In genomic region chr2:144501118-144501517, GRCh38 we compare ENCODE assay signal across 17 cellular contexts. TPM values are rescaled to one million over a fixed set of nuclear protein-coding genes. Genes with fewer than 3 reads are reported as not detected.
DNase-seq lines count a peak whose midpoint lies in the region; ATAC-seq and TF ChIP-seq lines count a peak whose summit lies in the region.
"Had no signal": no experiment of that assay in that cellular context is flagged by ENCODE, and none has a peak within 500 bp of the region (broad histone marks: within the 10 kb centered on the region; RNA-seq: fewer than 3 reads in every experiment).

No MANE protein-coding gene starts in this region.

- CTCF ChIA-PET in CD4-positive, alpha-beta T cell (lab: Charles Lee), result no interaction called here

- no peak overlapping the region for H3K4me3 Mint-ChIP-seq in memory B cell
- H3K4me3 Mint-ChIP-seq in CD4-positive, alpha-beta T cell, result no peak overlapping the region
- H3K4me3 Mint-ChIP-seq: activated CD4-positive, alpha-beta T cell treated with anti-CD3 and anti-CD28 coated beads for 36 hours; T-helper 17 cell had no signal

- POLR2A ChIA-PET in CD4-positive, alpha-beta T cell (lab: Charles Lee), result no interaction called here

- peaks cover 36% of the 10 kb centered on the region for H3K4me1 Mint-ChIP-seq in memory B cell
- H3K4me1 Mint-ChIP-seq in CD4-positive, alpha-beta T cell (ENCODE audit: low read depth), result no peaks in the 10 kb centered on the region

- H3K9me3 Mint-ChIP-seq in memory B cell, result no peaks in the 10 kb centered on the region
- H3K9me3 Mint-ChIP-seq in CD4-positive, alpha-beta T cell, result no peaks in the 10 kb centered on the region

- TF ChIP-seq CTCF in cardiac muscle cell (IDR thresholded peaks at IDR 0.05; ENCODE audit: low read depth, low read length) (no peak), cardiac fibroblast (IDR thresholded peaks at IDR 0.05; ENCODE audit: low read depth, low read length) (no peak), transverse colon (IDR thresholded peaks at IDR 0.05) (no peak)
- no peak for TF ChIP-seq CTCF in CD4-positive, alpha-beta T cell (IDR thresholded peaks at IDR 0.05)

- no peaks in the 10 kb centered on the region for H3K36me3 ChIP-seq in cardiac muscle cell
- no peaks in the 10 kb centered on the region for H3K36me3 ChIP-seq in transverse colon

- no peak for ATAC-seq in memory B cell (ENCODE audit: low read depth)
- no peak for ATAC-seq in CD4-positive, alpha-beta T cell (ENCODE audit: poor library complexity)
- no peak for ATAC-seq in HG03095 (IDR thresholded peaks at IDR 0.05; ENCODE audit: unreplicated experiment)
- ATAC-seq: foreskin keratinocyte, T-helper 17 cell had no signal

- H3K4me1 ChIP-seq in cardiac muscle cell (ENCODE audit: low read depth) (peaks cover 50% of the 10 kb centered on the region), transverse colon (peaks cover 0 to 23% (median 0%) of the 10 kb centered on the region in 4 donors)
- H3K4me1 ChIP-seq: foreskin keratinocyte had no signal

- intact Hi-C loops in cardiac septum (cut with DNase I) (loop anchor here (5.0 kb wide), 2 partner anchors 39 to 99 kb away; no protein-coding TSS in a partner anchor), transverse colon (cut with DNase I; ENCODE audit: low total_unique reads) (no loop called here)
- intact Hi-C loops in CD4-positive, alpha-beta T cell (cut with DNase I, micrococcal nuclease), result no loop called here

- H3K27ac ChIP-seq in cardiac muscle cell (peak overlapping the region; percentile 82), transverse colon (peak overlapping the region; percentile 8 to 87 (median 26))
- no peak overlapping the region for H3K27ac ChIP-seq in CD4-positive, alpha-beta T cell (ENCODE audit: low read depth, low read length)
- H3K27ac ChIP-seq: foreskin keratinocyte, RWPE1 had no signal

- H3K9me3 ChIP-seq in cardiac muscle cell (ENCODE audit: low read depth) (no peaks in the 10 kb centered on the region), transverse colon (no peaks in the 10 kb centered on the region)
- no peaks in the 10 kb centered on the region for H3K9me3 ChIP-seq in CD4-positive, alpha-beta T cell (ENCODE audit: control insufficient read depth, low read length)

- no peaks in the 10 kb centered on the region for H3K27me3 Mint-ChIP-seq in memory B cell
- peaks cover 19% of the 10 kb centered on the region for H3K27me3 Mint-ChIP-seq in CD4-positive, alpha-beta T cell

- no peak for TF ChIP-seq EP300 in transverse colon (IDR thresholded peaks at IDR 0.05; ENCODE audit: low read depth)

- WGBS in transverse colon (ENCODE audit: low coverage in 1 of 2), 2 donors, result 77 to 87% methylated on average over 2 to 3 of the region's 3 CpGs

- H3K36me3 Mint-ChIP-seq in memory B cell, result peaks cover 12% of the 10 kb centered on the region
- no peaks in the 10 kb centered on the region for H3K36me3 Mint-ChIP-seq in CD4-positive, alpha-beta T cell (ENCODE audit: low read depth)

- H3K4me3 ChIP-seq in cardiac muscle cell, result no peak overlapping the region
- no peak overlapping the region for H3K4me3 ChIP-seq in cardiac fibroblast (replicated peaks in 1 of 2; ENCODE audit: low read depth in 2 of 2, low read length in 2 of 2)
- H3K4me3 ChIP-seq in transverse colon, result no peak overlapping the region

- H3K27me3 ChIP-seq in cardiac muscle cell (no peaks in the 10 kb centered on the region), transverse colon (no peaks in the 10 kb centered on the region)
- H3K27me3 ChIP-seq in CD4-positive, alpha-beta T cell (ENCODE audit: control insufficient read depth, insufficient read depth, low read length), result no peaks in the 10 kb centered on the region

- in situ Hi-C loops in transverse colon (cut with MboI; ENCODE audit: low pct_ligation_motif_present in 1 of 4, low pct_unique_long_range_greater_than_20kb in 1 of 4, low sequenced_read_pairs in 3 of 4), result loop anchor here in 2 of 4 donors (25.0 kb wide), 2 partner anchors 564 to 1261 kb away; no protein-coding TSS in a partner anchor

- no peak for DNase-seq in cardiac muscle cell (ENCODE audit: low read depth in 1 of 2, low spot score in 1 of 2)
- DNase-seq in cardiac septum (ENCODE audit: low spot score), result no peak
- DNase-seq in cardiac fibroblast (ENCODE audit: low read depth in 2 of 2), result peak; percentile 28 to 56
- no peak for DNase-seq in memory B cell (ENCODE audit: low spot score in 2 of 2)
- DNase-seq in transverse colon, result no peak
- DNase-seq in CD4-positive, alpha-beta T cell, result no peak
- no peak for DNase-seq in NCI-H2081 (lab: John Stamatoyannopoulos, UW)
- DNase-seq: 8988T; activated CD4-positive, alpha-beta T cell treated with anti-CD3 and anti-CD28 coated beads for 36 hours; foreskin keratinocyte; NCI-H1436 treated with DMSO at 0.1 percent for 48 hours; NCI-H526; stimulated activated CD4-positive, alpha-beta T cell treated with anti-CD3 and anti-CD28 coated beads, Interleukin-2, amount 100 ng/mL, for 24 hours; stimulated activated CD8-positive, alpha-beta memory T cell treated with anti-CD3 and anti-CD28 coated beads, Interleukin-4, amount 100 ng/mL, for 48 hours; T-helper 17 cell had no signal

- no peak for TF ChIP-seq POLR2A in transverse colon (IDR thresholded peaks at IDR 0.05)

- H3K27ac Mint-ChIP-seq in memory B cell, result peak overlapping the region; percentile 79
- H3K27ac Mint-ChIP-seq in CD4-positive, alpha-beta T cell, result no peak overlapping the region
- H3K27ac Mint-ChIP-seq: activated CD4-positive, alpha-beta T cell treated with anti-CD3 and anti-CD28 coated beads for 36 hours; T-helper 17 cell had no signal

RNA-seq across cellular contexts. Expression of gene ZEB2, which starts 18.8 kb away (rescaled TPM):
- total RNA-seq in cardiac muscle cell (27.0 and 41.2 TPM in 2 replicates), cardiac septum (122 TPM), transverse colon (10 to 100 TPM; 19.8 to 69.6 (median 42.9) TPM)
- 16.8 and 17.9 TPM in 2 replicates for polyA plus RNA-seq in cardiac muscle cell
- 10 to 100 TPM; 12.3 to 13.4 TPM for total RNA-seq in CD4-positive, alpha-beta T cell

Comparison
In these comparisons a context has a peak if more than half of its experiments do, and no peak if none do; other contexts are left out.
1. DNase-seq: peak in cardiac fibroblast (2 of 2); none in cardiac muscle cell (0 of 2), cardiac septum (single experiment), memory B cell (0 of 2), transverse colon (single experiment), CD4-positive, alpha-beta T cell (0 of 10) and NCI-H2081 (0 of 2).